Comparison of ENCODE assay signal across 7 cellular contexts in genomic region chr7:69929622-69930021, GRCh38.
"Had no signal": no experiment of that assay in that cellular context is flagged by ENCODE, and none has a peak within 500 bp of the region (broad histone marks: within the 10 kb centered on the region; RNA-seq: fewer than 3 reads in every experiment).

No MANE protein-coding gene starts in this region.

- DNase-seq: H9, HCEC 1CT, IMR-90 had no signal

- H3K4me2 ChIP-seq: GM23338 had no signal

- ATAC-seq: GM23338 had no signal

- H3K9me3 Mint-ChIP-seq: H9 had no signal

- H3K4me1 Mint-ChIP-seq: GM23338 had no signal

- H3K4me3 Mint-ChIP-seq: GM23338, H9 had no signal

- FAIRE-seq: H1, H54 had no signal

- H3K27ac Mint-ChIP-seq: GM23338, H9 had no signal

- H3K27ac ChIP-seq: HL-60 had no signal

- H2AFZ ChIP-seq: GM23338 had no signal

- H3K4me3 ChIP-seq: GM23338 had no signal
